In genomic region chr20:2654384-2654822, GRCh38 we compare ENCODE assay signal across 12 cellular contexts. TPM values are rescaled to one million over a fixed set of nuclear protein-coding genes. Genes with fewer than 3 reads are reported as not detected.
DNase-seq lines count a peak whose midpoint lies in the region; ATAC-seq, FAIRE-seq and TF ChIP-seq lines count a peak whose summit lies in the region.
"Had no signal": no experiment of that assay in that cellular context is flagged by ENCODE, and none has a peak within 500 bp of the region (broad histone marks: within the 10 kb centered on the region; RNA-seq: fewer than 3 reads in every experiment).

No MANE protein-coding gene starts in this region.

- ATAC-seq in GM23338 (no peak), HG03469 (IDR thresholded peaks at IDR 0.05; ENCODE audit: unreplicated experiment) (no peak), HG02763 (IDR thresholded peaks at IDR 0.05; ENCODE audit: unreplicated experiment) (no peak)

- no TSS peak for BruUV-seq in A673 (replicated peaks; lab: Mats Ljungman, UMichigan)

- no peaks in the 10 kb centered on the region for H3K9me2 ChIP-seq in GM23338 (ENCODE audit: insufficient read depth)

- peaks cover 20% of the 10 kb centered on the region for H3K4me1 Mint-ChIP-seq in GM23338
- peaks cover 30% of the 10 kb centered on the region for H3K4me1 Mint-ChIP-seq in activated T-helper 2 cell treated with anti-CD3 and anti-CD28 coated beads, Interferon-gamma antibody, Interleukin-2, Interleukin-4, amounts not matched to agents 10 μg/mL and 5 μg/mL and 100 μg/mL, durations not matched to agents 14 hours and 24 hours and 36 hours (ENCODE audit: low read depth)

- H3K9me3 Mint-ChIP-seq in GM23338 = peaks cover 4% of the 10 kb centered on the region
- no peaks in the 10 kb centered on the region for H3K9me3 Mint-ChIP-seq in activated T-helper 2 cell treated with anti-CD3 and anti-CD28 coated beads, Interferon-gamma antibody, Interleukin-2, Interleukin-4, amounts not matched to agents 10 μg/mL and 5 μg/mL and 100 μg/mL, durations not matched to agents 14 hours and 24 hours and 36 hours

- FAIRE-seq in keratinocyte (lab: Jason Lieb, UNC) = no peak

- peaks cover 64% of the 10 kb centered on the region for H3F3A ChIP-seq in GM23338 (replicated peaks; ENCODE audit: low read depth)

- peaks cover 30% of the 10 kb centered on the region for H3K27me3 Mint-ChIP-seq in GM23338 (ENCODE audit: insufficient read depth, low read depth, poor library complexity)
- no peaks in the 10 kb centered on the region for H3K27me3 Mint-ChIP-seq in activated T-helper 2 cell treated with anti-CD3 and anti-CD28 coated beads, Interferon-gamma antibody, Interleukin-2, Interleukin-4, amounts not matched to agents 10 μg/mL and 5 μg/mL and 100 μg/mL, durations not matched to agents 14 hours and 24 hours and 36 hours (ENCODE audit: low read depth)

- intact Hi-C loops in A673 (cut with micrococcal nuclease; ENCODE audit: unreplicated experiment) = no loop called here
- intact Hi-C loops in activated T-helper 2 cell treated with anti-CD3 and anti-CD28 coated beads, Interferon-gamma antibody, Interleukin-2, Interleukin-4, amounts not matched to agents 10 μg/mL and 5 μg/mL and 100 μg/mL, durations not matched to agents 14 hours and 24 hours and 36 hours (cut with micrococcal nuclease) = loop anchor here (5.0 kb wide), 2 partner anchors 132 to 182 kb away; partner anchors contain the start of gene SNRPB

- H3K9ac ChIP-seq in keratinocyte (ENCODE audit: control insufficient read depth, extremely low read depth, insufficient read depth, low read length) = peak overlapping the region; percentile 91

- no peak overlapping the region for H2AFZ ChIP-seq in GM23338
- no peak overlapping the region for H2AFZ ChIP-seq in keratinocyte (ENCODE audit: control insufficient read depth, low read length)

- H3K9me3 ChIP-seq in A673 (ENCODE audit: low read depth, low read length, poor library complexity, severe bottlenecking) = no peaks in the 10 kb centered on the region
- no peaks in the 10 kb centered on the region for H3K9me3 ChIP-seq in keratinocyte (ENCODE audit: control insufficient read depth, low read depth, low read length)

- H3K36me3 ChIP-seq in A673 (ENCODE audit: insufficient read depth, low read length, poor library complexity, severe bottlenecking) (peaks cover 65% of the 10 kb centered on the region), GM23338 (ENCODE audit: insufficient read depth) (peaks cover 56% of the 10 kb centered on the region), keratinocyte (ENCODE audit: control insufficient read depth in 2 of 2, extremely low read depth in 1 of 2, insufficient read depth in 2 of 2, low read length in 2 of 2) (peaks cover 38 to 51% of the 10 kb centered on the region in 2 experiments)

- dilution Hi-C loops in keratinocyte (cut with MboI; ENCODE audit: extremely low pct_ligation_motif_present, low sequenced_read_pairs) = no loop called here

- H3K27ac Mint-ChIP-seq in GM23338 = peak overlapping the region; percentile 86
- H3K27ac Mint-ChIP-seq in activated T-helper 2 cell treated with anti-CD3 and anti-CD28 coated beads, Interferon-gamma antibody, Interleukin-2, Interleukin-4, amounts not matched to agents 10 μg/mL and 5 μg/mL and 100 μg/mL, durations not matched to agents 14 hours and 24 hours and 36 hours = peak overlapping the region; percentile 65

- DNase-seq in A673 (ENCODE audit: low spot score) (no peak), GM23338 (ENCODE audit: low spot score) (no peak), keratinocyte (ENCODE audit: low read depth, low spot score) (no peak), DMS114 treated with DMSO at 0.1 percent for 48 hours (lab: John Stamatoyannopoulos, UW; ENCODE audit: unreplicated experiment) (no peak)
- DNase-seq in activated T-helper 2 cell treated with anti-CD3 and anti-CD28 coated beads, Interferon-gamma antibody, Interleukin-2, Interleukin-4, amounts not matched to agents 10 μg/mL and 5 μg/mL and 100 μg/mL, durations not matched to agents 14 hours and 24 hours and 36 hours (ENCODE audit: low spot score) = no peak
- DNase-seq in stimulated activated naive CD4-positive, alpha-beta T cell (lab: John Stamatoyannopoulos, UW) = no peak
- DNase-seq: activated CD4-positive, alpha-beta T cell treated with anti-CD3 and anti-CD28 coated beads for 48 hours; head of caudate nucleus; NCI-H1436 treated with DMSO at 0.1 percent for 48 hours had no signal

- H3K27ac ChIP-seq in A673 (ENCODE audit: low read depth, low read length, poor library complexity, severe bottlenecking) (peak overlapping the region; percentile 90), GM23338 (ENCODE audit: low read depth) (peak overlapping the region; percentile 85), keratinocyte (ENCODE audit: control insufficient read depth, insufficient read depth, low read length) (no peak overlapping the region)

- peak overlapping the region; percentile 100 for H3K4me3 ChIP-seq in A673 (ENCODE audit: low read depth, low read length, poor library complexity, severe bottlenecking)
- H3K4me3 ChIP-seq in GM23338 = peak overlapping the region; percentile 99
- H3K4me3 ChIP-seq in keratinocyte (ENCODE audit: control insufficient read depth in 2 of 3, extremely low read depth in 1 of 3, insufficient read depth in 2 of 3, low read depth in 1 of 3, low read length in 3 of 3) = peak overlapping the region; percentile 69 to 94 (median 89)

- no peaks in the 10 kb centered on the region for H3K9me1 ChIP-seq in keratinocyte (ENCODE audit: control insufficient read depth, extremely low read depth, insufficient read depth, low read length)

- POLR2A ChIA-PET in A673 (lab: Charles Lee; ENCODE audit: low non-redundant PET) = interaction anchor here (0.9 kb wide), 1 partner anchor 130 kb away, joined by 3 read pairs; no protein-coding TSS in a partner anchor

- H4K20me1 ChIP-seq in GM23338 (replicated peaks; ENCODE audit: insufficient read depth) (peaks cover 53% of the 10 kb centered on the region), keratinocyte (ENCODE audit: control insufficient read depth, extremely low read depth, insufficient read depth, low read length) (peaks cover 39% of the 10 kb centered on the region)

- TF ChIP-seq CTCF in A673 (conservative IDR thresholded peaks at IDR 0.05; ENCODE audit: low read depth, low read length) = no peak
- TF ChIP-seq CTCF in GM23338 (conservative IDR thresholded peaks at IDR 0.05; ENCODE audit: low read depth in 2 of 2) = no peak
- no peak for TF ChIP-seq CTCF in keratinocyte (optimal IDR thresholded peaks at IDR 0.05 in 1 of 3, IDR thresholded peaks at IDR 0.05 in 1 of 3, conservative IDR thresholded peaks at IDR 0.05 in 1 of 3; ENCODE audit: extremely low read depth in 1 of 3, insufficient read depth in 2 of 3, low read length in 3 of 3)

- peaks cover 69% of the 10 kb centered on the region for H3K36me3 Mint-ChIP-seq in GM23338 (ENCODE audit: low read depth)
- peaks cover 72% of the 10 kb centered on the region for H3K36me3 Mint-ChIP-seq in activated T-helper 2 cell treated with anti-CD3 and anti-CD28 coated beads, Interferon-gamma antibody, Interleukin-2, Interleukin-4, amounts not matched to agents 10 μg/mL and 5 μg/mL and 100 μg/mL, durations not matched to agents 14 hours and 24 hours and 36 hours (ENCODE audit: low read depth)

- CTCF ChIA-PET in A673 (lab: Charles Lee) = no interaction called here

- H3K27me3 ChIP-seq in A673 (replicated peaks; ENCODE audit: insufficient read depth, low read depth, low read length, poor library complexity) = no peaks in the 10 kb centered on the region
- H3K27me3 ChIP-seq in GM23338 (ENCODE audit: insufficient read depth) = no peaks in the 10 kb centered on the region
- no peaks in the 10 kb centered on the region for H3K27me3 ChIP-seq in keratinocyte (ENCODE audit: control insufficient read depth, extremely low read depth, insufficient read depth, low read length)

- H3K79me2 ChIP-seq in GM23338 (replicated peaks; ENCODE audit: insufficient read depth) (peaks cover 48% of the 10 kb centered on the region), keratinocyte (ENCODE audit: control insufficient read depth, insufficient read depth, low read length) (peaks cover 67% of the 10 kb centered on the region)

- H3K4me1 ChIP-seq in A673 (ENCODE audit: insufficient read depth, low read length, poor library complexity, severe bottlenecking) (peaks cover 25% of the 10 kb centered on the region), GM23338 (ENCODE audit: insufficient read depth) (peaks cover 15% of the 10 kb centered on the region), keratinocyte (ENCODE audit: control insufficient read depth, extremely low read depth, insufficient read depth, low read length) (peaks cover 21% of the 10 kb centered on the region)

- H3K4me3 Mint-ChIP-seq in GM23338 = peak overlapping the region; percentile 94
- peak overlapping the region; percentile 83 for H3K4me3 Mint-ChIP-seq in activated T-helper 2 cell treated with anti-CD3 and anti-CD28 coated beads, Interferon-gamma antibody, Interleukin-2, Interleukin-4, amounts not matched to agents 10 μg/mL and 5 μg/mL and 100 μg/mL, durations not matched to agents 14 hours and 24 hours and 36 hours (ENCODE audit: low read depth)

- H3K4me2 ChIP-seq in GM23338 (peak overlapping the region; percentile 100), keratinocyte (ENCODE audit: control insufficient read depth, extremely low read depth, insufficient read depth, low read depth, low read length) (peak overlapping the region; percentile 93)

RNA-seq across cellular contexts. Expression of gene NOP56, which starts 2.0 kb away (rescaled TPM):
- 607 and 704 TPM in 2 replicates for total RNA-seq in A673 (2021)
- 429 and 447 TPM in 2 replicates for total RNA-seq in GM23338 (2014; rRNA removed; shearing (Covaris generic))
- polyA plus RNA-seq in GM23338 (2016; fragmentation: Nextera tagmentation; extraction: Ambion mirVana) (569 and 576 TPM in 2 replicates), keratinocyte (193 to 300 TPM (median 242 TPM) in 3 replicates)
- 693 and 705 TPM in 2 replicates for total RNA-seq in activated T-helper 2 cell treated with anti-CD3 and anti-CD28 coated beads, Interferon-gamma antibody, Interleukin-2, Interleukin-4, amounts not matched to agents 10 μg/mL and 5 μg/mL and 100 μg/mL, durations not matched to agents 14 hours and 24 hours and 36 hours
- polyA plus RNA-seq in keratinocyte (2011; ENCODE audit: low read depth) = 201 TPM
- polyA plus RNA-seq in keratinocyte (2011; cell fraction: cytosol; rRNA removed) = 106 and 127 TPM in 2 replicates
- polyA plus RNA-seq in keratinocyte (2011; cell fraction: nucleus; rRNA removed) = 562 and 667 TPM in 2 replicates
- 119 and 228 TPM in 2 replicates for polyA plus RNA-seq in keratinocyte (2012; ENCODE audit: low replicate concordance)
- polyA minus RNA-seq in keratinocyte = 207 to 258 TPM (median 219 TPM) in 3 replicates
- polyA minus RNA-seq in keratinocyte (2011; cell fraction: cytosol; rRNA and poly(A)+ RNA removed) = 138 TPM
- polyA minus RNA-seq in keratinocyte (2011; cell fraction: nucleus; rRNA and poly(A)+ RNA removed) = 288 and 388 TPM in 2 replicates

RNA-seq across cellular contexts. Expression of gene IDH3B, which starts 9.6 kb away (rescaled TPM):
- 135 and 146 TPM in 2 replicates for total RNA-seq in A673 (2021)
- 126 and 141 TPM in 2 replicates for total RNA-seq in GM23338 (2014; rRNA removed; shearing (Covaris generic))
- polyA plus RNA-seq in GM23338 (2016; fragmentation: Nextera tagmentation; extraction: Ambion mirVana) = 77.7 and 87.1 TPM in 2 replicates
- total RNA-seq in activated T-helper 2 cell treated with anti-CD3 and anti-CD28 coated beads, Interferon-gamma antibody, Interleukin-2, Interleukin-4, amounts not matched to agents 10 μg/mL and 5 μg/mL and 100 μg/mL, durations not matched to agents 14 hours and 24 hours and 36 hours = 111 and 112 TPM in 2 replicates
- polyA plus RNA-seq in keratinocyte = 113 to 131 TPM (median 123 TPM) in 3 replicates
- 28.2 TPM for polyA plus RNA-seq in keratinocyte (2011; ENCODE audit: low read depth)
- polyA plus RNA-seq in keratinocyte (2011; cell fraction: cytosol; rRNA removed) = 99.8 and 107 TPM in 2 replicates
- 211 and 235 TPM in 2 replicates for polyA plus RNA-seq in keratinocyte (2011; cell fraction: nucleus; rRNA removed)
- 74.4 and 76.0 TPM in 2 replicates for polyA plus RNA-seq in keratinocyte (2012; ENCODE audit: low replicate concordance)
- polyA minus RNA-seq in keratinocyte = 68.4 to 117 TPM (median 78.2 TPM) in 3 replicates
- 67.1 TPM for polyA minus RNA-seq in keratinocyte (2011; cell fraction: cytosol; rRNA and poly(A)+ RNA removed)
- polyA minus RNA-seq in keratinocyte (2011; cell fraction: nucleus; rRNA and poly(A)+ RNA removed) = 35.1 and 39.4 TPM in 2 replicates

RNA-seq across cellular contexts. Expression of gene EBF4, which starts 38.2 kb away (rescaled TPM):
- total RNA-seq in A673 (2021) = 0.52 and 1.2 TPM in 2 replicates
- total RNA-seq in GM23338 (2014; rRNA removed; shearing (Covaris generic)) = 0.50 and 0.66 TPM in 2 replicates
- polyA plus RNA-seq in GM23338 (2016; fragmentation: Nextera tagmentation; extraction: Ambion mirVana) = 1.4 and 1.6 TPM in 2 replicates
- 6.0 and 10.5 TPM in 2 replicates for total RNA-seq in activated T-helper 2 cell treated with anti-CD3 and anti-CD28 coated beads, Interferon-gamma antibody, Interleukin-2, Interleukin-4, amounts not matched to agents 10 μg/mL and 5 μg/mL and 100 μg/mL, durations not matched to agents 14 hours and 24 hours and 36 hours
- polyA plus RNA-seq in keratinocyte = 0.12 to 0.17 TPM in 2 of 3 replicates, not detected in the other
- polyA plus RNA-seq in keratinocyte (2011; ENCODE audit: low read depth) = not detected
- not detected in 2 replicates for polyA plus RNA-seq in keratinocyte (2011; cell fraction: cytosol; rRNA removed)
- polyA plus RNA-seq in keratinocyte (2011; cell fraction: nucleus; rRNA removed) = 0.25 TPM in 1 of 2 replicates, not detected in the other
- polyA plus RNA-seq in keratinocyte (2012; ENCODE audit: low replicate concordance) = 0.10 TPM in 1 of 2 replicates, not detected in the other
- 0.89 TPM in 1 of 3 replicates, not detected in the others for polyA minus RNA-seq in keratinocyte
- polyA minus RNA-seq in keratinocyte (2011; cell fraction: cytosol; rRNA and poly(A)+ RNA removed) = not detected
- polyA minus RNA-seq in keratinocyte (2011; cell fraction: nucleus; rRNA and poly(A)+ RNA removed) = not detected in 2 replicates
- total RNA-seq: G401 had no signal
